ENCODE assay signal across 1 cellular context in the genomic region with DNA sequence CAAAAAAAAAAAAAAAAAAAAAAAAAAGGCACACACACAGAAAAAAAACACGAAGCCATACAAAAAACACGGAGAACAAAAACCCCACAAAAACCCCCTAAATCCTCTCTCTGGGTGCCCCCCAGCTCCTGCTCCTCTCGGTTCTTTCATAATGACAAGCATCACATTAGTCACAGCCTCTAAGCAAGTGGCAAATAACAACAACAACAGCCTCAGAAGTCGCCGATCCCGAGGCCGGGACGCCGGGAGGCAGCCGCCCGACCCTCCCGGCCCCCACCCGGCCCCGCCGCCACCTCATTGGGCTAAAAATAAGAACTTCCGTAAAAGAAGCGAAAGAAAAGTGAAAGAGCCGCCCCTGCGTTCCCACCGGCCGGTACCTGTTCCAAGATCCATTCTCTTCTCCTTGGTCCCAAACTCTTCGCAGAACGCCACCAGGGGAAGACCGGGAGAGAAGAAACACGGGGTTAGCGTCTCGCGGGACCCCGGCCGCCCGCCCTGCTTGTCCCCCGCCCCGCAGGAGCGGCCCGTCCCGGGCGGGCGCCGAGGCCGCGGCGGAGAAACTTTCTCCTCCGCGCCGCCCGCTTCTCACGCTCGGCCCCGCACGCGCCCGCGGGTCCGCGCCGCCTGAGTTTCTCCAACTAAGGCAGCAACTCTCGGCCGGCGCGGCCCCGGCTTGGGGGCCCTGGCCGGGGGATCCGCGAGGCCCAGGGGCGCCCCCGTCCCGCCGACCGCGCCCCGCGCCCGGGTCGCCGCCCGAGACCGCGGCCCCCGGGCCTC.
TF ChIP-seq lines count a peak whose summit lies in the region.

No MANE protein-coding gene starts in this region.

TF ChIP-seq in K562, 482 proteins besides CTCF, POLR2A, EP300 and RAD21 (continued from another document and continues in another):
- TF ChIP-seq, protein P1, sequence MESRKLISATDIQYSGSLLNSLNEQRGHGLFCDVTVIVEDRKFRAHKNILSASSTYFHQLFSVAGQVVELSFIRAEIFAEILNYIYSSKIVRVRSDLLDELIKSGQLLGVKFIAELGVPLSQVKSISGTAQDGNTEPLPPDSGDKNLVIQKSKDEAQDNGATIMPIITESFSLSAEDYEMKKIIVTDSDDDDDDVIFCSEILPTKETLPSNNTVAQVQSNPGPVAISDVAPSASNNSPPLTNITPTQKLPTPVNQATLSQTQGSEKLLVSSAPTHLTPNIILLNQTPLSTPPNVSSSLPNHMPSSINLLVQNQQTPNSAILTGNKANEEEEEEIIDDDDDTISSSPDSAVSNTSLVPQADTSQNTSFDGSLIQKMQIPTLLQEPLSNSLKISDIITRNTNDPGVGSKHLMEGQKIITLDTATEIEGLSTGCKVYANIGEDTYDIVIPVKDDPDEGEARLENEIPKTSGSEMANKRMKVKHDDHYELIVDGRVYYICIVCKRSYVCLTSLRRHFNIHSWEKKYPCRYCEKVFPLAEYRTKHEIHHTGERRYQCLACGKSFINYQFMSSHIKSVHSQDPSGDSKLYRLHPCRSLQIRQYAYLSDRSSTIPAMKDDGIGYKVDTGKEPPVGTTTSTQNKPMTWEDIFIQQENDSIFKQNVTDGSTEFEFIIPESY (CRISPR knock-in tag; IDR thresholded peaks at IDR 0.05), result no peak
- TF ChIP-seq IFI16 (CRISPR knock-in tag; IDR thresholded peaks at IDR 0.05) (no peak), ZNF354B (CRISPR knock-in tag; IDR thresholded peaks at IDR 0.05) (no peak), ZNF57 (CRISPR knock-in tag; IDR thresholded peaks at IDR 0.05) (no peak), BCL6 (CRISPR knock-in tag; IDR thresholded peaks at IDR 0.05) (no peak), NONO (IDR thresholded peaks at IDR 0.05; ENCODE audit: low read depth in 2 of 2, low read length in 1 of 2) (0 out of 4 replicates have a peak, but pooled peaks of 1 of the 2 experiments have one; percentile 31), TSC22D4 (tag; IDR thresholded peaks at IDR 0.05) (no peak), CCNT2 (IDR thresholded peaks at IDR 0.05; ENCODE audit: borderline replicate concordance, extremely low read depth, insufficient read length, low read depth, low read length) (peak; percentile 23), FUS (optimal IDR thresholded peaks at IDR 0.05; ENCODE audit: low read depth, low read length) (no peak), CXXC5 (CRISPR knock-in tag; IDR thresholded peaks at IDR 0.05) (peak; percentile 76), L3MBTL2 (IDR thresholded peaks at IDR 0.05) (peak; percentile 59; the same call in 1 of the 2 replicates), MXI1 (IDR thresholded peaks at IDR 0.05; ENCODE audit: low read depth, low read length) (no peak), ZNF79 (CRISPR knock-in tag; IDR thresholded peaks at IDR 0.05; ENCODE audit: low read depth) (no peak), ZEB2 (IDR thresholded peaks at IDR 0.05) (no peak), KAT7 (CRISPR knock-in tag; IDR thresholded peaks at IDR 0.05; ENCODE audit: borderline replicate concordance) (no peak), KDM1A (IDR thresholded peaks at IDR 0.05) (no peak), TEAD4 (IDR thresholded peaks at IDR 0.05; ENCODE audit: low read length) (no peak), TEAD4 (CRISPR knock-in tag; IDR thresholded peaks at IDR 0.05; ENCODE audit: borderline replicate concordance) (no peak), TAL1 (IDR thresholded peaks at IDR 0.05) (no peak), PHF21A (IDR thresholded peaks at IDR 0.05; ENCODE audit: borderline replicate concordance, low read depth) (no peak), MCM2 (IDR thresholded peaks at IDR 0.05; ENCODE audit: low read depth) (no peak), ZNF589 (CRISPR knock-in tag; IDR thresholded peaks at IDR 0.05; ENCODE audit: low read depth) (no peak), PTTG1 (tag; IDR thresholded peaks at IDR 0.05; ENCODE audit: low read depth) (no peak), ZNF551 (CRISPR knock-in tag; IDR thresholded peaks at IDR 0.05) (no peak), PHF8 (IDR thresholded peaks at IDR 0.05; ENCODE audit: borderline replicate concordance, low read length) (peak; percentile 30; the same call in 1 of the 2 replicates)
- TF ChIP-seq, protein P2, sequence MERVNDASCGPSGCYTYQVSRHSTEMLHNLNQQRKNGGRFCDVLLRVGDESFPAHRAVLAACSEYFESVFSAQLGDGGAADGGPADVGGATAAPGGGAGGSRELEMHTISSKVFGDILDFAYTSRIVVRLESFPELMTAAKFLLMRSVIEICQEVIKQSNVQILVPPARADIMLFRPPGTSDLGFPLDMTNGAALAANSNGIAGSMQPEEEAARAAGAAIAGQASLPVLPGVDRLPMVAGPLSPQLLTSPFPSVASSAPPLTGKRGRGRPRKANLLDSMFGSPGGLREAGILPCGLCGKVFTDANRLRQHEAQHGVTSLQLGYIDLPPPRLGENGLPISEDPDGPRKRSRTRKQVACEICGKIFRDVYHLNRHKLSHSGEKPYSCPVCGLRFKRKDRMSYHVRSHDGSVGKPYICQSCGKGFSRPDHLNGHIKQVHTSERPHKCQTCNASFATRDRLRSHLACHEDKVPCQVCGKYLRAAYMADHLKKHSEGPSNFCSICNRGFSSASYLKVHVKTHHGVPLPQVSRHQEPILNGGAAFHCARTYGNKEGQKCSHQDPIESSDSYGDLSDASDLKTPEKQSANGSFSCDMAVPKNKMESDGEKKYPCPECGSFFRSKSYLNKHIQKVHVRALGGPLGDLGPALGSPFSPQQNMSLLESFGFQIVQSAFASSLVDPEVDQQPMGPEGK (CRISPR knock-in tag; IDR thresholded peaks at IDR 0.05; ENCODE audit: borderline replicate concordance), result no peak
- TF ChIP-seq, protein P3, sequence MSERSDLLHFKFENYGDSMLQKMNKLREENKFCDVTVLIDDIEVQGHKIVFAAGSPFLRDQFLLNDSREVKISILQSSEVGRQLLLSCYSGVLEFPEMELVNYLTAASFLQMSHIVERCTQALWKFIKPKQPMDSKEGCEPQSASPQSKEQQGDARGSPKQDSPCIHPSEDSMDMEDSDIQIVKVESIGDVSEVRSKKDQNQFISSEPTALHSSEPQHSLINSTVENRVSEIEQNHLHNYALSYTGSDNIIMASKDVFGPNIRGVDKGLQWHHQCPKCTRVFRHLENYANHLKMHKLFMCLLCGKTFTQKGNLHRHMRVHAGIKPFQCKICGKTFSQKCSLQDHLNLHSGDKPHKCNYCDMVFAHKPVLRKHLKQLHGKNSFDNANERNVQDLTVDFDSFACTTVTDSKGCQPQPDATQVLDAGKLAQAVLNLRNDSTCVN (CRISPR knock-in tag; IDR thresholded peaks at IDR 0.05), result no peak
- TF ChIP-seq, protein P4, sequence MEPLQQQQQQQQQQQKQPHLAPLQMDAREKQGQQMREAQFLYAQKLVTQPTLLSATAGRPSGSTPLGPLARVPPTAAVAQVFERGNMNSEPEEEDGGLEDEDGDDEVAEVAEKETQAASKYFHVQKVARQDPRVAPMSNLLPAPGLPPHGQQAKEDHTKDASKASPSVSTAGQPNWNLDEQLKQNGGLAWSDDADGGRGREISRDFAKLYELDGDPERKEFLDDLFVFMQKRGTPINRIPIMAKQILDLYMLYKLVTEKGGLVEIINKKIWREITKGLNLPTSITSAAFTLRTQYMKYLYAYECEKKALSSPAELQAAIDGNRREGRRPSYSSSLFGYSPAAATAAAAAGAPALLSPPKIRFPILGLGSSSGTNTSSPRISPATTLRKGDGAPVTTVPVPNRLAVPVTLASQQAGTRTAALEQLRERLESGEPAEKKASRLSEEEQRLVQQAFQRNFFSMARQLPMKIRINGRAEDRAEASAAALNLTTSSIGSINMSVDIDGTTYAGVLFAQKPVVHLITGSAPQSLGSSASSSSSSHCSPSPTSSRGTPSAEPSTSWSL (CRISPR knock-in tag; IDR thresholded peaks at IDR 0.05; ENCODE audit: borderline replicate concordance), result no peak
- TF ChIP-seq, protein P5, sequence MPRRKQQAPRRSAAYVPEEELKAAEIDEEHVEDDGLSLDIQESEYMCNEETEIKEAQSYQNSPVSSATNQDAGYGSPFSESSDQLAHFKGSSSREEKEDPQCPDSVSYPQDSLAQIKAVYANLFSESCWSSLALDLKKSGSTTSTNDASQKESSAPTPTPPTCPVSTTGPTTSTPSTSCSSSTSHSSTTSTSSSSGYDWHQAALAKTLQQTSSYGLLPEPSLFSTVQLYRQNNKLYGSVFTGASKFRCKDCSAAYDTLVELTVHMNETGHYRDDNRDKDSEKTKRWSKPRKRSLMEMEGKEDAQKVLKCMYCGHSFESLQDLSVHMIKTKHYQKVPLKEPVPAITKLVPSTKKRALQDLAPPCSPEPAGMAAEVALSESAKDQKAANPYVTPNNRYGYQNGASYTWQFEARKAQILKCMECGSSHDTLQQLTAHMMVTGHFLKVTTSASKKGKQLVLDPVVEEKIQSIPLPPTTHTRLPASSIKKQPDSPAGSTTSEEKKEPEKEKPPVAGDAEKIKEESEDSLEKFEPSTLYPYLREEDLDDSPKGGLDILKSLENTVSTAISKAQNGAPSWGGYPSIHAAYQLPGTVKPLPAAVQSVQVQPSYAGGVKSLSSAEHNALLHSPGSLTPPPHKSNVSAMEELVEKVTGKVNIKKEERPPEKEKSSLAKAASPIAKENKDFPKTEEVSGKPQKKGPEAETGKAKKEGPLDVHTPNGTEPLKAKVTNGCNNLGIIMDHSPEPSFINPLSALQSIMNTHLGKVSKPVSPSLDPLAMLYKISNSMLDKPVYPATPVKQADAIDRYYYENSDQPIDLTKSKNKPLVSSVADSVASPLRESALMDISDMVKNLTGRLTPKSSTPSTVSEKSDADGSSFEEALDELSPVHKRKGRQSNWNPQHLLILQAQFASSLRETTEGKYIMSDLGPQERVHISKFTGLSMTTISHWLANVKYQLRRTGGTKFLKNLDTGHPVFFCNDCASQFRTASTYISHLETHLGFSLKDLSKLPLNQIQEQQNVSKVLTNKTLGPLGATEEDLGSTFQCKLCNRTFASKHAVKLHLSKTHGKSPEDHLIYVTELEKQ (CRISPR knock-in tag; IDR thresholded peaks at IDR 0.05), result no peak
- TF ChIP-seq, protein P6, sequence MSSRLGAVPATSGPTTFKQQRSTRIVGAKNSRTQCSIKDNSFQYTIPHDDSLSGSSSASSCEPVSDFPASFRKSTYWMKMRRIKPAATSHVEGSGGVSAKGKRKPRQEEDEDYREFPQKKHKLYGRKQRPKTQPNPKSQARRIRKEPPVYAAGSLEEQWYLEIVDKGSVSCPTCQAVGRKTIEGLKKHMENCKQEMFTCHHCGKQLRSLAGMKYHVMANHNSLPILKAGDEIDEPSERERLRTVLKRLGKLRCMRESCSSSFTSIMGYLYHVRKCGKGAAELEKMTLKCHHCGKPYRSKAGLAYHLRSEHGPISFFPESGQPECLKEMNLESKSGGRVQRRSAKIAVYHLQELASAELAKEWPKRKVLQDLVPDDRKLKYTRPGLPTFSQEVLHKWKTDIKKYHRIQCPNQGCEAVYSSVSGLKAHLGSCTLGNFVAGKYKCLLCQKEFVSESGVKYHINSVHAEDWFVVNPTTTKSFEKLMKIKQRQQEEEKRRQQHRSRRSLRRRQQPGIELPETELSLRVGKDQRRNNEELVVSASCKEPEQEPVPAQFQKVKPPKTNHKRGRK (tag; IDR thresholded peaks at IDR 0.05), result 0 out of 2 replicates have a peak, but pooled peaks have one; percentile 35
- TF ChIP-seq, protein P7, sequence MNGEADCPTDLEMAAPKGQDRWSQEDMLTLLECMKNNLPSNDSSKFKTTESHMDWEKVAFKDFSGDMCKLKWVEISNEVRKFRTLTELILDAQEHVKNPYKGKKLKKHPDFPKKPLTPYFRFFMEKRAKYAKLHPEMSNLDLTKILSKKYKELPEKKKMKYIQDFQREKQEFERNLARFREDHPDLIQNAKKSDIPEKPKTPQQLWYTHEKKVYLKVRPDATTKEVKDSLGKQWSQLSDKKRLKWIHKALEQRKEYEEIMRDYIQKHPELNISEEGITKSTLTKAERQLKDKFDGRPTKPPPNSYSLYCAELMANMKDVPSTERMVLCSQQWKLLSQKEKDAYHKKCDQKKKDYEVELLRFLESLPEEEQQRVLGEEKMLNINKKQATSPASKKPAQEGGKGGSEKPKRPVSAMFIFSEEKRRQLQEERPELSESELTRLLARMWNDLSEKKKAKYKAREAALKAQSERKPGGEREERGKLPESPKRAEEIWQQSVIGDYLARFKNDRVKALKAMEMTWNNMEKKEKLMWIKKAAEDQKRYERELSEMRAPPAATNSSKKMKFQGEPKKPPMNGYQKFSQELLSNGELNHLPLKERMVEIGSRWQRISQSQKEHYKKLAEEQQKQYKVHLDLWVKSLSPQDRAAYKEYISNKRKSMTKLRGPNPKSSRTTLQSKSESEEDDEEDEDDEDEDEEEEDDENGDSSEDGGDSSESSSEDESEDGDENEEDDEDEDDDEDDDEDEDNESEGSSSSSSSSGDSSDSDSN (IDR thresholded peaks at IDR 0.05; ENCODE audit: borderline replicate concordance in 1 of 2, low read depth in 2 of 2, low read length in 2 of 2), result peak in 1 of 2 experiments; percentile 74; a peak in 1 of 4 replicates
- TF ChIP-seq, protein P8, sequence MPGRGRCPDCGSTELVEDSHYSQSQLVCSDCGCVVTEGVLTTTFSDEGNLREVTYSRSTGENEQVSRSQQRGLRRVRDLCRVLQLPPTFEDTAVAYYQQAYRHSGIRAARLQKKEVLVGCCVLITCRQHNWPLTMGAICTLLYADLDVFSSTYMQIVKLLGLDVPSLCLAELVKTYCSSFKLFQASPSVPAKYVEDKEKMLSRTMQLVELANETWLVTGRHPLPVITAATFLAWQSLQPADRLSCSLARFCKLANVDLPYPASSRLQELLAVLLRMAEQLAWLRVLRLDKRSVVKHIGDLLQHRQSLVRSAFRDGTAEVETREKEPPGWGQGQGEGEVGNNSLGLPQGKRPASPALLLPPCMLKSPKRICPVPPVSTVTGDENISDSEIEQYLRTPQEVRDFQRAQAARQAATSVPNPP (IDR thresholded peaks at IDR 0.05; ENCODE audit: borderline replicate concordance, insufficient read depth, insufficient read length), result no peak
- TF ChIP-seq, protein P9, sequence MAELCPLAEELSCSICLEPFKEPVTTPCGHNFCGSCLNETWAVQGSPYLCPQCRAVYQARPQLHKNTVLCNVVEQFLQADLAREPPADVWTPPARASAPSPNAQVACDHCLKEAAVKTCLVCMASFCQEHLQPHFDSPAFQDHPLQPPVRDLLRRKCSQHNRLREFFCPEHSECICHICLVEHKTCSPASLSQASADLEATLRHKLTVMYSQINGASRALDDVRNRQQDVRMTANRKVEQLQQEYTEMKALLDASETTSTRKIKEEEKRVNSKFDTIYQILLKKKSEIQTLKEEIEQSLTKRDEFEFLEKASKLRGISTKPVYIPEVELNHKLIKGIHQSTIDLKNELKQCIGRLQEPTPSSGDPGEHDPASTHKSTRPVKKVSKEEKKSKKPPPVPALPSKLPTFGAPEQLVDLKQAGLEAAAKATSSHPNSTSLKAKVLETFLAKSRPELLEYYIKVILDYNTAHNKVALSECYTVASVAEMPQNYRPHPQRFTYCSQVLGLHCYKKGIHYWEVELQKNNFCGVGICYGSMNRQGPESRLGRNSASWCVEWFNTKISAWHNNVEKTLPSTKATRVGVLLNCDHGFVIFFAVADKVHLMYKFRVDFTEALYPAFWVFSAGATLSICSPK (IDR thresholded peaks at IDR 0.05; ENCODE audit: borderline replicate concordance), result no peak
- TF ChIP-seq, protein P10, sequence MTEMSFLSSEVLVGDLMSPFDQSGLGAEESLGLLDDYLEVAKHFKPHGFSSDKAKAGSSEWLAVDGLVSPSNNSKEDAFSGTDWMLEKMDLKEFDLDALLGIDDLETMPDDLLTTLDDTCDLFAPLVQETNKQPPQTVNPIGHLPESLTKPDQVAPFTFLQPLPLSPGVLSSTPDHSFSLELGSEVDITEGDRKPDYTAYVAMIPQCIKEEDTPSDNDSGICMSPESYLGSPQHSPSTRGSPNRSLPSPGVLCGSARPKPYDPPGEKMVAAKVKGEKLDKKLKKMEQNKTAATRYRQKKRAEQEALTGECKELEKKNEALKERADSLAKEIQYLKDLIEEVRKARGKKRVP (CRISPR knock-in tag; IDR thresholded peaks at IDR 0.05), result no peak
- TF ChIP-seq, protein P11, sequence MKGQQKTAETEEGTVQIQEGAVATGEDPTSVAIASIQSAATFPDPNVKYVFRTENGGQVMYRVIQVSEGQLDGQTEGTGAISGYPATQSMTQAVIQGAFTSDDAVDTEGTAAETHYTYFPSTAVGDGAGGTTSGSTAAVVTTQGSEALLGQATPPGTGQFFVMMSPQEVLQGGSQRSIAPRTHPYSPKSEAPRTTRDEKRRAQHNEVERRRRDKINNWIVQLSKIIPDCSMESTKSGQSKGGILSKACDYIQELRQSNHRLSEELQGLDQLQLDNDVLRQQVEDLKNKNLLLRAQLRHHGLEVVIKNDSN (CRISPR knock-in tag; IDR thresholded peaks at IDR 0.05), result no peak
